ENCODE assay signal across 15 cellular contexts in the genomic region with DNA sequence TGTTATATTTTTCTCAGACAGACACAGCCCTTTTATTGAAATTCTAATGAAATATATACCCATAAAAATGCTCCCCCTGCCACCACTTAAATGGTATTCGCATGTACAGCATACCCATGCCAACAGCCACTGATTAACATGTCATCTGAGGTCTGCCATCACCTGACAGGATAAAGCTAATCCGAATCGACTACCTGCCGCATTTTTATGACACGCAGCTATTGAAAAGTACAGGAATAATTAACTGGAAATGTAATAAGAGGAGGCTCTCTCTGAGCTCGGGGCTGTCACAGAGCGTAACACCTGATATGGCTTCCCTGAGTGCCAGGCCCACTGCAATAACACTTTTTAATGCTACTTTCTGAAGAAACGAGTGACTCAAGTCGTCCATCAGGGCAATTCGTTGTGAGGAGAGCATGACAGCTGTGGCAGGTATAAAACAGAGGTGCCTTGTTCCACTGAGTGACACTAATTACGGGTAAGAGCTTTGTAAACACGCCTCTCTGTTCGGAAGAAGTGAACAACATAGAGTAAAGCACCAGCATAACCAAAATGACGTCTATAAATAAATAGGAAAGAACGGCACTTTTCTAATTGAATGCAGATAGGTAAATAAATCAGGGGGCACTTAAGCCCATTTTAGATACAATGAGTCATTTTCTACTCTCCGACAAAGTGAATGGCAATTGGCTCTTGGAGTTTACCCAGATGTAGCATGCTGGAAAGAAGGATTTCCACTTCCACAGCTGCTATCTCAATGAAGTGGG. TPM values are rescaled to one million over a fixed set of nuclear protein-coding genes. Genes with fewer than 3 reads are reported as not detected.
DNase-seq lines count a peak whose midpoint lies in the region; ATAC-seq and FAIRE-seq lines count a peak whose summit lies in the region.
"Had no signal": no experiment of that assay in that cellular context is flagged by ENCODE, and none has a peak within 500 bp of the region (broad histone marks: within the 10 kb centered on the region; RNA-seq: fewer than 3 reads in every experiment).

No MANE protein-coding gene starts in this region.

- FAIRE-seq in islet of Langerhans (lab: Jason Lieb, UNC) = peak; percentile 99
- FAIRE-seq: GM19239 had no signal

- DNase-seq in COR-L47 (lab: John Stamatoyannopoulos, UW) (peak; percentile 70), NCI-H128 (lab: John Stamatoyannopoulos, UW; ENCODE audit: unreplicated experiment) (peak; percentile 99), NCI-H345 treated with DMSO at 0.1 percent for 48 hours (lab: John Stamatoyannopoulos, UW; ENCODE audit: unreplicated experiment) (peak; percentile 99), left lobe of liver (ENCODE audit: low spot score) (no peak)
- DNase-seq in effector CD4-positive, alpha-beta T cell = no peak
- DNase-seq: activated gamma-delta T cell treated with Interleukin-2 at 50 U/mL for 16 hours; effector CD8-positive, alpha-beta T cell; GM23248; Kasumi-1; mucosa of descending colon; upper lobe of right lung had no signal

- ATAC-seq in GM18858 (IDR thresholded peaks at IDR 0.05; ENCODE audit: unreplicated experiment) = no peak
- no peak for ATAC-seq in left lobe of liver
- no peak for ATAC-seq in HG03045 (IDR thresholded peaks at IDR 0.05; ENCODE audit: unreplicated experiment)
- ATAC-seq: mucosa of descending colon, upper lobe of right lung had no signal

RNA-seq across cellular contexts. Expression of a gene that starts 56.6 kb away (rescaled TPM):
- 0.53 TPM for total RNA-seq in left lobe of liver

Comparison
In these comparisons a context has a peak if more than half of its experiments do, and no peak if none do; other contexts are left out.
1. DNase-seq: peak in COR-L47 (single experiment), NCI-H128 (single experiment) and NCI-H345 treated with DMSO at 0.1 percent for 48 hours (single experiment); none in left lobe of liver (single experiment) and effector CD4-positive, alpha-beta T cell (single experiment).